ENCODE assay signal across 21 cellular contexts in genomic region chr2:2650608-2651375, GRCh38.
"Had no signal": no experiment of that assay in that cellular context is flagged by ENCODE, and none has a peak within 500 bp of the region (broad histone marks: within the 10 kb centered on the region; RNA-seq: fewer than 3 reads in every experiment).

No MANE protein-coding gene starts in this region.

- H3K27me3 Mint-ChIP-seq: stimulated activated naive CD8-positive, alpha-beta T cell treated with anti-CD3 and anti-CD28 coated beads, Interleukin-15, amount 100 ng/mL, for 72 hours had no signal

- H3K36me3 Mint-ChIP-seq: stimulated activated naive B cell treated with anti-CD40 and anti-IgM and Interleukin-4, amounts not matched to agents 10 μg/mL and 1 μg/mL and 100 μg/mL, for 72 hours had no signal

- FAIRE-seq: frontal cortex, keratinocyte had no signal

- H3K27ac ChIP-seq: dorsolateral prefrontal cortex, neutrophil, thoracic aorta, transverse colon had no signal

- H3K9me3 Mint-ChIP-seq: stimulated activated naive CD8-positive, alpha-beta T cell treated with anti-CD3 and anti-CD28 coated beads, Interleukin-15, amount 100 ng/mL, for 72 hours had no signal

- H3K4me3 Mint-ChIP-seq: central memory CD8-positive, alpha-beta T cell; nephron progenitor cell; stimulated activated naive B cell treated with anti-CD40 and anti-IgM and Interleukin-4, amounts not matched to agents 10 μg/mL and 1 μg/mL and 100 μg/mL, for 72 hours; stimulated activated naive CD8-positive, alpha-beta T cell treated with anti-CD3 and anti-CD28 coated beads, Interleukin-15, amount 100 ng/mL, for 72 hours had no signal

- DNase-seq: cortex of kidney; dorsolateral prefrontal cortex; effector CD8-positive, alpha-beta T cell; glutamatergic neuron; left cardiac atrium; left ventricle myocardium superior; mesenchymal stem cell; midbrain; nephron progenitor cell; stimulated activated CD4-positive, alpha-beta T cell treated with anti-CD3 and anti-CD28 coated beads, Interleukin-2, amount 100 ng/mL, for 24 hours; stimulated activated CD4-positive, alpha-beta T cell treated with anti-CD3 and anti-CD28 coated beads, Interleukin-4, amount 100 ng/mL, for 4 hours; stimulated activated naive B cell treated with anti-CD40 and anti-IgM and Interleukin-4, amounts not matched to agents 10 μg/mL and 1 μg/mL and 100 μg/mL, for 72 hours; stimulated activated naive CD8-positive, alpha-beta T cell treated with anti-CD3 and anti-CD28 coated beads, Interleukin-15, amount 100 ng/mL, for 72 hours; substantia nigra; transverse colon had no signal

- H3K27ac Mint-ChIP-seq: stimulated activated naive B cell treated with anti-CD40 and anti-IgM and Interleukin-4, amounts not matched to agents 10 μg/mL and 1 μg/mL and 100 μg/mL, for 72 hours; stimulated activated naive CD8-positive, alpha-beta T cell treated with anti-CD3 and anti-CD28 coated beads, Interleukin-15, amount 100 ng/mL, for 72 hours had no signal

- H3K4me1 Mint-ChIP-seq: central memory CD8-positive, alpha-beta T cell; stimulated activated naive B cell treated with anti-CD40 and anti-IgM and Interleukin-4, amounts not matched to agents 10 μg/mL and 1 μg/mL and 100 μg/mL, for 72 hours had no signal

- H3K36me3 ChIP-seq: neutrophil, thoracic aorta, transverse colon had no signal

- H3K9me3 ChIP-seq: neutrophil, thoracic aorta, transverse colon had no signal

- H3K27me3 ChIP-seq: transverse colon had no signal

- H3K4me3 ChIP-seq: dorsolateral prefrontal cortex, lung, thoracic aorta, transverse colon had no signal

- ATAC-seq: left cardiac atrium; left ventricle myocardium superior; stimulated activated naive B cell treated with anti-CD40 and anti-IgM and Interleukin-4, amounts not matched to agents 10 μg/mL and 1 μg/mL and 100 μg/mL, for 72 hours; stimulated activated naive CD8-positive, alpha-beta T cell treated with anti-CD3 and anti-CD28 coated beads, Interleukin-15, amount 100 ng/mL, for 72 hours had no signal
